15 cellular contexts compared by ENCODE assay signal in genomic region chr14:101719045-101719645, GRCh38. TPM values are rescaled to one million over a fixed set of nuclear protein-coding genes. Genes with fewer than 3 reads are reported as not detected.
DNase-seq lines count a peak whose midpoint lies in the region; ATAC-seq and TF ChIP-seq lines count a peak whose summit lies in the region.
"Had no signal": no experiment of that assay in that cellular context is flagged by ENCODE, and none has a peak within 500 bp of the region (broad histone marks: within the 10 kb centered on the region; RNA-seq: fewer than 3 reads in every experiment).

No MANE protein-coding gene starts in this region.

- H3K4me1 Mint-ChIP-seq in CD8-positive, alpha-beta T cell (ENCODE audit: low read depth): peaks cover 50% of the 10 kb centered on the region
- peaks cover 59 to 61% of the 10 kb centered on the region in 2 donors for H3K4me1 Mint-ChIP-seq in natural killer cell treated with Interleukin-12 subunit alpha and Interleukin-12 subunit beta and Interleukin-15 and Interleukin-18, amount 100 ng/mL, for 72 hours (ENCODE audit: low read depth in 2 of 2)

- H3K9me2 ChIP-seq in Karpas-422 (replicated peaks; ENCODE audit: insufficient read depth, low read length): no peaks in the 10 kb centered on the region

- no peaks in the 10 kb centered on the region for H3K27me3 Mint-ChIP-seq in CD8-positive, alpha-beta T cell (ENCODE audit: low read depth)
- H3K27me3 Mint-ChIP-seq in natural killer cell treated with Interleukin-12 subunit alpha and Interleukin-12 subunit beta and Interleukin-15 and Interleukin-18, amount 100 ng/mL, for 72 hours: no peaks in the 10 kb centered on the region
- H3K27me3 Mint-ChIP-seq: stimulated activated naive CD8-positive, alpha-beta T cell treated with anti-CD3 and anti-CD28 coated beads, Interleukin-15, Interleukin-2, amounts not matched to agents 100 ng/mL and 50 ng/mL, for 24 hours had no signal

- no peaks in the 10 kb centered on the region for H3K36me3 Mint-ChIP-seq in CD8-positive, alpha-beta T cell
- no peaks in the 10 kb centered on the region for H3K36me3 Mint-ChIP-seq in natural killer cell treated with Interleukin-12 subunit alpha and Interleukin-12 subunit beta and Interleukin-15 and Interleukin-18, amount 100 ng/mL, for 72 hours

- H2AFZ ChIP-seq in Karpas-422 (ENCODE audit: low read length): peak overlapping the region; percentile 3; the same call in 1 of the 2 replicates

- H3K79me2 ChIP-seq in Karpas-422 (ENCODE audit: low read length): no peaks in the 10 kb centered on the region

- no peak overlapping the region for H3K9ac ChIP-seq in Karpas-422 (ENCODE audit: low read length)

- TF ChIP-seq CTCF in CD8-positive, alpha-beta T cell (IDR thresholded peaks at IDR 0.05): no peak
- TF ChIP-seq CTCF in heart left ventricle (IDR thresholded peaks at IDR 0.05): no peak

- H3K27me3 ChIP-seq in CD8-positive, alpha-beta T cell (ENCODE audit: insufficient read depth, low read length): no peaks in the 10 kb centered on the region
- H3K27me3 ChIP-seq in Karpas-422 (ENCODE audit: low read length): peaks cover 3% of the 10 kb centered on the region; the same call in 1 of the 2 replicates
- H3K27me3 ChIP-seq in heart left ventricle: no peaks in the 10 kb centered on the region
- H3K27me3 ChIP-seq: dorsolateral prefrontal cortex had no signal

- H3K4me3 Mint-ChIP-seq in CD8-positive, alpha-beta T cell: no peak overlapping the region
- no peak overlapping the region for H3K4me3 Mint-ChIP-seq in natural killer cell treated with Interleukin-12 subunit alpha and Interleukin-12 subunit beta and Interleukin-15 and Interleukin-18, amount 100 ng/mL, for 72 hours
- H3K4me3 Mint-ChIP-seq: activated T-cell treated with anti-CD3 and anti-CD28 coated beads, Interleukin-2, amount 50 U/mL, for 4 hours; stimulated activated naive CD8-positive, alpha-beta T cell treated with anti-CD3 and anti-CD28 coated beads, Interleukin-15, Interleukin-2, amounts not matched to agents 100 ng/mL and 50 ng/mL, for 24 hours had no signal

- CTCF ChIA-PET in CD8-positive, alpha-beta T cell (lab: Charles Lee): interaction anchor here (0.7 to 4.9 kb wide), 3 partner anchors 9 to 117 kb away, joined by 3 to 30 read pairs (median 3); no protein-coding TSS in a partner anchor

- H3K9me3 Mint-ChIP-seq in CD8-positive, alpha-beta T cell: no peaks in the 10 kb centered on the region
- no peaks in the 10 kb centered on the region for H3K9me3 Mint-ChIP-seq in natural killer cell treated with Interleukin-12 subunit alpha and Interleukin-12 subunit beta and Interleukin-15 and Interleukin-18, amount 100 ng/mL, for 72 hours
- H3K9me3 Mint-ChIP-seq: activated T-cell treated with anti-CD3 and anti-CD28 coated beads, Interleukin-2, amount 50 U/mL, for 4 hours; stimulated activated naive CD8-positive, alpha-beta T cell treated with anti-CD3 and anti-CD28 coated beads, Interleukin-15, Interleukin-2, amounts not matched to agents 100 ng/mL and 50 ng/mL, for 24 hours had no signal

- H4K20me1 ChIP-seq in Karpas-422 (ENCODE audit: insufficient read depth, low read depth, low read length): no peaks in the 10 kb centered on the region

- POLR2A ChIA-PET in CD8-positive, alpha-beta T cell (lab: Charles Lee): interaction anchor here (1.0 kb wide), 1 partner anchor 42 kb away, joined by 3 read pairs; no protein-coding TSS in a partner anchor

- peak overlapping the region; percentile 58 for H3K27ac Mint-ChIP-seq in CD8-positive, alpha-beta T cell
- H3K27ac Mint-ChIP-seq in natural killer cell treated with Interleukin-12 subunit alpha and Interleukin-12 subunit beta and Interleukin-15 and Interleukin-18, amount 100 ng/mL, for 72 hours: peak overlapping the region; percentile 66 to 96
- H3K27ac Mint-ChIP-seq: stimulated activated naive CD8-positive, alpha-beta T cell treated with anti-CD3 and anti-CD28 coated beads, Interleukin-15, Interleukin-2, amounts not matched to agents 100 ng/mL and 50 ng/mL, for 24 hours had no signal

- ATAC-seq in CD8-positive, alpha-beta T cell: no peak
- peak; percentile 65 to 91 (median 76) for ATAC-seq in heart left ventricle
- ATAC-seq in natural killer cell treated with Interleukin-12 subunit alpha and Interleukin-12 subunit beta and Interleukin-15 and Interleukin-18, amount 100 ng/mL, for 72 hours: no peak
- ATAC-seq: activated T-cell treated with anti-CD3 and anti-CD28 coated beads, Interleukin-2, amount 50 U/mL, for 4 hours had no signal

- no peaks in the 10 kb centered on the region for H3K9me3 ChIP-seq in CD8-positive, alpha-beta T cell (ENCODE audit: low read length)
- peaks cover 5% of the 10 kb centered on the region; the same call in 1 of the 2 replicates for H3K9me3 ChIP-seq in Karpas-422 (ENCODE audit: low read length)
- H3K9me3 ChIP-seq in heart left ventricle: peaks cover 0 to 6% (median 0%) of the 10 kb centered on the region in 12 donors

- H3K36me3 ChIP-seq in CD8-positive, alpha-beta T cell (ENCODE audit: insufficient read depth, low read length): no peaks in the 10 kb centered on the region
- no peaks in the 10 kb centered on the region for H3K36me3 ChIP-seq in Karpas-422 (ENCODE audit: insufficient read depth, low read length)
- H3K36me3 ChIP-seq in heart left ventricle: no peaks in the 10 kb centered on the region

- no peak overlapping the region for H3K27ac ChIP-seq in CD8-positive, alpha-beta T cell (ENCODE audit: low read depth, low read length)
- H3K27ac ChIP-seq in Karpas-422 (ENCODE audit: low read length) (no peak overlapping the region), heart left ventricle (peak overlapping the region in 11 of 12 donors; percentile 47 to 83 (median 69))
- H3K27ac ChIP-seq: C4-2B, VCaP had no signal

- intact Hi-C loops in CD8-positive, alpha-beta T cell (cut with DNase I, micrococcal nuclease): no loop called here
- intact Hi-C loops in heart left ventricle (cut with DNase I): loop anchor here in 2 of 10 donors (10.0 kb wide), 2 partner anchors 236 to 386 kb away; no protein-coding TSS in a partner anchor

- H3K4me1 ChIP-seq in CD8-positive, alpha-beta T cell (ENCODE audit: insufficient read depth, low read length): peaks cover 64% of the 10 kb centered on the region
- H3K4me1 ChIP-seq in Karpas-422 (ENCODE audit: low read length) (peaks cover 11% of the 10 kb centered on the region), heart left ventricle (peaks cover 3 to 28% (median 10%) of the 10 kb centered on the region in 12 donors)

- no peak for TF ChIP-seq POLR2A in heart left ventricle (IDR thresholded peaks at IDR 0.05)

- peak in 1 of 7 experiments; percentile 9 for DNase-seq in CD8-positive, alpha-beta T cell
- DNase-seq in Karpas-422: no peak
- DNase-seq in heart left ventricle: peak in 3 of 5 donors; percentile 33 to 40 (median 40)
- no peak for DNase-seq in natural killer cell treated with Interleukin-12 subunit alpha and Interleukin-12 subunit beta and Interleukin-15 and Interleukin-18, amount 100 ng/mL, for 72 hours (ENCODE audit: low spot score)
- no peak for DNase-seq in NCI-H187 (lab: John Stamatoyannopoulos, UW)
- no peak for DNase-seq in LoVo (ENCODE audit: low spot score)
- DNase-seq in NCI-H146 treated with DMSO at 0.1 percent for 48 hours (lab: John Stamatoyannopoulos, UW; ENCODE audit: unreplicated experiment): no peak
- DNase-seq in HUDEP-2 (lab: John Stamatoyannopoulos, UW; ENCODE audit: unreplicated experiment in 76 of 76): no peak
- DNase-seq: activated T-cell treated with anti-CD3 and anti-CD28 coated beads, Interleukin-2, amount 50 U/mL, for 4 hours; NCI-H2107; NK-92 treated with Interleukin-12 subunit alpha and Interleukin-12 subunit beta, amount 100 ng/mL, for 24 hours had no signal

- no peak overlapping the region for H3K4me3 ChIP-seq in CD8-positive, alpha-beta T cell (ENCODE audit: low read depth, low read length)
- no peak overlapping the region for H3K4me3 ChIP-seq in Karpas-422 (ENCODE audit: low read length)
- no peak overlapping the region for H3K4me3 ChIP-seq in heart left ventricle
- H3K4me3 ChIP-seq: dorsolateral prefrontal cortex had no signal

- no peak overlapping the region for H3K4me2 ChIP-seq in Karpas-422 (ENCODE audit: low read depth, low read length, poor library complexity, severe bottlenecking)

- 36 to 46% (median 39%) methylated on average over 10 of the region's 10 CpGs for WGBS in heart left ventricle, 4 donors

RNA-seq across cellular contexts. Expression of gene PPP2R5C, which starts 42.4 kb away (rescaled TPM):
- total RNA-seq in CD8-positive, alpha-beta T cell: 100 to 1,000 TPM; 557 to 560 TPM
- 233 and 301 TPM in 2 replicates for total RNA-seq in Karpas-422 (2014; rRNA removed; shearing (Covaris generic); ENCODE audit: low replicate concordance)
- total RNA-seq in heart left ventricle: 100 to 1,000 TPM; 116 to 248 (median 207) TPM
- polyA plus RNA-seq in heart left ventricle: 100 to 1,000 TPM in 1 of 2 donors, 10 to 100 TPM in 1; 99.4 to 150 TPM
- total RNA-seq in natural killer cell treated with Interleukin-12 subunit alpha and Interleukin-12 subunit beta and Interleukin-15 and Interleukin-18, amount 100 ng/mL, for 72 hours: 100 to 1,000 TPM; 149 to 210 TPM

Comparison
In these comparisons a context has a peak if more than half of its experiments do, and no peak if none do; other contexts are left out.
1. ATAC-seq: peak in heart left ventricle (4 of 4); none in CD8-positive, alpha-beta T cell (single experiment) and natural killer cell treated with Interleukin-12 subunit alpha and Interleukin-12 subunit beta and Interleukin-15 and Interleukin-18, amount 100 ng/mL, for 72 hours (0 of 2).
2. DNase-seq: peak in heart left ventricle (3 of 5); none in Karpas-422 (single experiment), natural killer cell treated with Interleukin-12 subunit alpha and Interleukin-12 subunit beta and Interleukin-15 and Interleukin-18, amount 100 ng/mL, for 72 hours (single experiment), NCI-H187 (0 of 2), LoVo (single experiment), NCI-H146 treated with DMSO at 0.1 percent for 48 hours (single experiment) and HUDEP-2 (0 of 76).
3. H3K27ac ChIP-seq: peak in heart left ventricle (11 of 12); none in CD8-positive, alpha-beta T cell (single experiment) and Karpas-422 (single experiment).